In the genomic region with DNA sequence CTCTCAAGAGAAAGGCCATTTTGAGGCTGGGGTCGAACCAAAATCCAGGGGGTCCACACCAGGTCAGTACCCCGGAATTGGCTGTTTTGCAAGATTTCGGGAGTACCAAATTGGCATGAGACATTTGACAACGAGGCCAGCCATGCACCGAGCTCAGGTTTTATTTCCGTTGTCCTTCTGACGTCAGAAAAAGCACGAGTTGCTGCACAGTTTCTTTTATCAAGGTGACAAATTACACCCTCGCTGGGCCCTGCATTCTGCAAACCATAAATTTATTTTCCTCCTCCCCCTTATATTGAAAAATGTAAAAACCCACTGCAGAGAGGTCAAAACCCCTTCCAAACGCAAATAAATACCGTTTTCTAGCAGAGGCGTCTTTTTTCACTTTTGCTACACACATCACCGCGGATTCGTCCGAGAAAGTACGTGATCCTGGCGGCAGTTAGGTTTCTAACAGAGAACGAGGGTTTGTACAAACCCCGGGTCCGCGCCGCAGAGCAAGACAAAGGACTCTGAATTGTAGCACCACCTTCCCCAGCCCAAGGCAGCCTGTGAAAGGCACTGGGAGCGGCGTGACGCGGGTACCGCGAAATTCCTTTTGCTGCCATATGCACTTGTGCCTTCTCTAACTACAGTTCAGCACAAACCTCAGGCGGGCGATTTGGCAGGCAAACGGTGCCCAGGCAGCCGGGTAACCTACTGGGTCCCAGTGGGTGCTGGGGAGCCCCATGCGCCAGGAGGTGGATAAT, we compare ENCODE assay signal across 8 cellular contexts. TPM values are rescaled to one million over a fixed set of nuclear protein-coding genes. Genes with fewer than 3 reads are reported as not detected.
DNase-seq lines count a peak whose midpoint lies in the region; ATAC-seq and TF ChIP-seq lines count a peak whose summit lies in the region.

No MANE protein-coding gene starts in this region.

- H3K4me1 Mint-ChIP-seq in activated CD8-positive, alpha-beta T cell treated with anti-CD3 and anti-CD28 coated beads for 36 hours (ENCODE audit: low read depth) = peaks cover 28% of the 10 kb centered on the region
- H3K4me1 Mint-ChIP-seq in memory B cell = peaks cover 24% of the 10 kb centered on the region

- no peaks in the 10 kb centered on the region for H3K9me3 Mint-ChIP-seq in activated CD8-positive, alpha-beta T cell treated with anti-CD3 and anti-CD28 coated beads for 36 hours
- H3K9me3 Mint-ChIP-seq in memory B cell = no peaks in the 10 kb centered on the region

- H3K9me3 ChIP-seq in effector memory CD4-positive, alpha-beta T cell (ENCODE audit: control insufficient read depth, low read length) = no peaks in the 10 kb centered on the region

- peaks cover 53% of the 10 kb centered on the region for H3K4me1 ChIP-seq in effector memory CD4-positive, alpha-beta T cell (ENCODE audit: control insufficient read depth, insufficient read depth, low read length, poor library complexity, severe bottlenecking)

- DNase-seq in GM10266 (ENCODE audit: extremely low spot score) (peak; percentile 51), NCI-H1930 (lab: John Stamatoyannopoulos, UW) (peak; percentile 76 to 78), memory B cell (ENCODE audit: low spot score in 2 of 2) (peak; percentile 45 to 65), GOT3 (lab: John Stamatoyannopoulos, UW) (no peak)
- DNase-seq in activated CD8-positive, alpha-beta T cell treated with anti-CD3 and anti-CD28 coated beads for 36 hours = peak; percentile 80
- DNase-seq in effector memory CD4-positive, alpha-beta T cell = peak; percentile 57 to 66 (median 58)
- peak; percentile 52 for DNase-seq in stimulated activated CD8-positive, alpha-beta memory T cell treated with anti-CD3 and anti-CD28 coated beads, Interleukin-12 subunit alpha, Interleukin-12 subunit beta, amount 100 ng/mL, for 1 hour (ENCODE audit: low read depth)

- intact Hi-C loops in activated CD8-positive, alpha-beta T cell treated with anti-CD3 and anti-CD28 coated beads for 36 hours (cut with micrococcal nuclease) = loop anchor here (2.0 to 5.0 kb wide), 3 partner anchors 48 to 105 kb away; partner anchors contain the start of gene SLC38A2

- H3K4me3 Mint-ChIP-seq in activated CD8-positive, alpha-beta T cell treated with anti-CD3 and anti-CD28 coated beads for 36 hours = no peak overlapping the region
- H3K4me3 Mint-ChIP-seq in memory B cell = no peak overlapping the region

- peak overlapping the region; percentile 98 for H3K27ac ChIP-seq in effector memory CD4-positive, alpha-beta T cell (ENCODE audit: insufficient read depth, low read length, poor library complexity, severe bottlenecking)

- H3K4me3 ChIP-seq in effector memory CD4-positive, alpha-beta T cell (ENCODE audit: insufficient read depth, low read depth, low read length, poor library complexity, severe bottlenecking) = peak overlapping the region; percentile 97

- no peaks in the 10 kb centered on the region for H3K27me3 ChIP-seq in effector memory CD4-positive, alpha-beta T cell (replicated peaks; ENCODE audit: control insufficient read depth, insufficient read depth, low read length, poor library complexity, severe bottlenecking)

- peak; percentile 14 for ATAC-seq in activated CD8-positive, alpha-beta T cell treated with anti-CD3 and anti-CD28 coated beads for 36 hours
- ATAC-seq in memory B cell (ENCODE audit: low read depth) (peak; percentile 52), GM21619 (IDR thresholded peaks at IDR 0.05; ENCODE audit: unreplicated experiment) (no peak)

- H3K36me3 Mint-ChIP-seq in activated CD8-positive, alpha-beta T cell treated with anti-CD3 and anti-CD28 coated beads for 36 hours (ENCODE audit: low read depth) = peaks cover 25% of the 10 kb centered on the region
- H3K36me3 Mint-ChIP-seq in memory B cell = peaks cover 8% of the 10 kb centered on the region

- CTCF ChIA-PET in activated CD8-positive, alpha-beta T cell treated with anti-CD3 and anti-CD28 coated beads for 36 hours (lab: Charles Lee) = interaction anchor here (1.8 kb wide), 1 partner anchor 50 kb away, joined by 11 read pairs; no protein-coding TSS in a partner anchor

- TF ChIP-seq CTCF in GM10266 (IDR thresholded peaks at IDR 0.05; ENCODE audit: control insufficient read depth, insufficient read depth, low read depth, missing control alignments) = no peak
- TF ChIP-seq CTCF in activated CD8-positive, alpha-beta T cell treated with anti-CD3 and anti-CD28 coated beads for 36 hours (IDR thresholded peaks at IDR 0.05) = no peak

- no peaks in the 10 kb centered on the region for H3K36me3 ChIP-seq in effector memory CD4-positive, alpha-beta T cell (ENCODE audit: control insufficient read depth, insufficient read depth, low read length)

- H3K27me3 Mint-ChIP-seq in activated CD8-positive, alpha-beta T cell treated with anti-CD3 and anti-CD28 coated beads for 36 hours = no peaks in the 10 kb centered on the region
- H3K27me3 Mint-ChIP-seq in memory B cell = no peaks in the 10 kb centered on the region

- H3K27ac Mint-ChIP-seq in activated CD8-positive, alpha-beta T cell treated with anti-CD3 and anti-CD28 coated beads for 36 hours = no peak overlapping the region
- H3K27ac Mint-ChIP-seq in memory B cell = no peak overlapping the region

- POLR2A ChIA-PET in activated CD8-positive, alpha-beta T cell treated with anti-CD3 and anti-CD28 coated beads for 36 hours (lab: Charles Lee) = interaction anchor here (0.6 to 4.6 kb wide), 22 partner anchors 11 to 401 kb away, joined by 3 to 168 read pairs (median 4); no protein-coding TSS in a partner anchor

RNA-seq across cellular contexts. Expression of gene SLC38A1, which starts 1.8 kb away (rescaled TPM):
- total RNA-seq in activated CD8-positive, alpha-beta T cell treated with anti-CD3 and anti-CD28 coated beads for 36 hours = 100 to 1,000 TPM; 167 to 168 TPM
